ENCODE assay signal across 8 cellular contexts in genomic region chr18:74652392-74652988, GRCh38. TPM values are rescaled to one million over a fixed set of nuclear protein-coding genes. Genes with fewer than 3 reads are reported as not detected.
DNase-seq lines count a peak whose midpoint lies in the region; ATAC-seq, FAIRE-seq and TF ChIP-seq lines count a peak whose summit lies in the region.

No MANE protein-coding gene starts in this region.

- H4K20me1 ChIP-seq in PC-9 (ENCODE audit: insufficient read depth) = peaks cover 3% of the 10 kb centered on the region; the same call in 1 of the 2 replicates

- no peak overlapping the region for H3K4me3 Mint-ChIP-seq in activated T-cell treated with anti-CD3 and anti-CD28 coated beads, Interleukin-2, amount 50 U/mL, for 24 hours

- no peaks in the 10 kb centered on the region for H3K79me2 ChIP-seq in PC-9 (ENCODE audit: low read depth)

- intact Hi-C loops in PC-9 (cut with micrococcal nuclease; ENCODE audit: unreplicated experiment) = loop anchor here (5.0 to 10.0 kb wide), 5 partner anchors 245 to 1692 kb away; no protein-coding TSS in a partner anchor

- TF ChIP-seq CTCF in A549 (IDR thresholded peaks at IDR 0.05) = peak; percentile 48
- peak; percentile 48 for TF ChIP-seq CTCF in GM12873 (IDR thresholded peaks at IDR 0.05; ENCODE audit: insufficient read depth, low read depth, low read length, missing control alignments)
- TF ChIP-seq CTCF in PC-9 (conservative IDR thresholded peaks at IDR 0.05) = peak; percentile 89

- 26% methylated on average over 4 of the region's 4 CpGs for WGBS in A549 (ENCODE audit: missing lambda C conversion rate)

- H2AFZ ChIP-seq in PC-9 = no peak overlapping the region

- CTCF ChIA-PET in A549 (lab: Yijun Ruan, JAX) = interaction anchor here (0.5 to 3.1 kb wide), 7 partner anchors 10 to 535 kb away, joined by 3 to 12 read pairs (median 3); no protein-coding TSS in a partner anchor
- CTCF ChIA-PET in PC-9 (lab: Charles Lee) = interaction anchor here (0.5 kb wide), 1 partner anchor 125 kb away, joined by 3 read pairs; no protein-coding TSS in a partner anchor

- no peaks in the 10 kb centered on the region for H3K9me2 ChIP-seq in PC-9 (ENCODE audit: insufficient read depth)

- H3K4me2 ChIP-seq in A549 = no peak overlapping the region
- no peak overlapping the region for H3K4me2 ChIP-seq in PC-9

- no peaks in the 10 kb centered on the region for H3K27me3 ChIP-seq in PC-9 (ENCODE audit: insufficient read depth, low read depth)

- H3K9me3 ChIP-seq in A549 (no peaks in the 10 kb centered on the region), PC-9 (ENCODE audit: insufficient read depth, low read depth) (no peaks in the 10 kb centered on the region)

- TF ChIP-seq EP300 in A549 (IDR thresholded peaks at IDR 0.05) = no peak

- peak; percentile 66; a peak in 4 of 5 replicates for TF ChIP-seq RAD21 in A549 (conservative IDR thresholded peaks at IDR 0.05 in 1 of 2, IDR thresholded peaks at IDR 0.05 in 1 of 2)

- H3K27me3 Mint-ChIP-seq in activated T-cell treated with anti-CD3 and anti-CD28 coated beads, Interleukin-2, amount 50 U/mL, for 24 hours = no peaks in the 10 kb centered on the region

- TF ChIP-seq POLR2A in A549 (IDR thresholded peaks at IDR 0.05; ENCODE audit: low read length) = no peak
- no peak for TF ChIP-seq POLR2A in erythroblast (IDR thresholded peaks at IDR 0.05; ENCODE audit: low read length)

- H3K4me3 ChIP-seq in A549 (no peak overlapping the region), PC-9 (no peak overlapping the region)

- peaks cover 3% of the 10 kb centered on the region for H3K4me1 Mint-ChIP-seq in activated T-cell treated with anti-CD3 and anti-CD28 coated beads, Interleukin-2, amount 50 U/mL, for 24 hours (ENCODE audit: low read depth)

- H3K9me3 Mint-ChIP-seq in activated T-cell treated with anti-CD3 and anti-CD28 coated beads, Interleukin-2, amount 50 U/mL, for 24 hours = no peaks in the 10 kb centered on the region

- no TSS peak for BruUV-seq in PC-9 (replicated peaks; lab: Mats Ljungman, UMichigan)

- 0 out of 6 replicates have a peak, but pooled peaks of 1 of the 2 experiments have one; percentile 41 for ATAC-seq in A549

- in situ Hi-C loops in KBM-7 (cut with MboI; ENCODE audit: low pct_unique_long_range_greater_than_20kb, low sequenced_read_pairs) = no loop called here

- H3K27ac Mint-ChIP-seq in activated T-cell treated with anti-CD3 and anti-CD28 coated beads, Interleukin-2, amount 50 U/mL, for 24 hours = no peak overlapping the region

- H3F3A ChIP-seq in PC-9 (ENCODE audit: insufficient read depth, low read depth) = no peaks in the 10 kb centered on the region; the same call in 1 of the 2 replicates

- no peak overlapping the region for H3K27ac ChIP-seq in A549
- no peak overlapping the region for H3K27ac ChIP-seq in PC-9

- DNase-seq in A549 (ENCODE audit: low read depth in 1 of 2, low spot score in 1 of 2) (peak; percentile 19 to 22), KBM-7 (peak; percentile 59), PC-9 (no peak), erythroblast (lab: John Stamatoyannopoulos, UW) (peak; percentile 51 to 63), pons (ENCODE audit: low spot score) (peak; percentile 59), D341Med (ENCODE audit: low spot score) (no peak)
- DNase-seq in activated T-cell treated with anti-CD3 and anti-CD28 coated beads, Interleukin-2, amount 50 U/mL, for 24 hours = no peak

- peaks cover 10% of the 10 kb centered on the region for H3K36me3 Mint-ChIP-seq in activated T-cell treated with anti-CD3 and anti-CD28 coated beads, Interleukin-2, amount 50 U/mL, for 24 hours (ENCODE audit: low read depth)

- POLR2A ChIA-PET in A549 (lab: Yijun Ruan, JAX) (no interaction called here), PC-9 (lab: Charles Lee; ENCODE audit: unreplicated experiment) (no interaction called here)

- no peaks in the 10 kb centered on the region for H3K36me3 ChIP-seq in PC-9 (ENCODE audit: low read depth)

- H3K4me1 ChIP-seq in A549 = no peaks in the 10 kb centered on the region
- H3K4me1 ChIP-seq in PC-9 (replicated peaks; ENCODE audit: insufficient read depth) = no peaks in the 10 kb centered on the region

- no peak for FAIRE-seq in A549 (lab: Jason Lieb, UNC)

TF ChIP-seq in A549, 52 proteins besides CTCF, POLR2A, EP300 and RAD21:
- TF ChIP-seq SMC3 (IDR thresholded peaks at IDR 0.05) (peak; percentile 49; the same call in 2 of the 3 replicates), CBX2 (IDR thresholded peaks at IDR 0.05; ENCODE audit: borderline replicate concordance, low read depth) (no peak)
TF ChIP-seq in A549: peak in this region for 1.

RNA-seq across cellular contexts. Expression of gene ZNF407, which starts 54.8 kb away (rescaled TPM):
- polyA plus RNA-seq in A549 (2011; rRNA removed) = 3.0 and 3.3 TPM in 2 replicates
- polyA plus RNA-seq in A549 (2012; cell fraction: cytosol; rRNA removed) = 1.2 TPM in 2 replicates
- polyA plus RNA-seq in A549 (2012; cell fraction: nucleus; rRNA removed) = 4.3 and 4.6 TPM in 2 replicates
- 2.4 to 2.8 TPM (median 2.5 TPM) in 3 replicates for polyA plus RNA-seq in A549 (2017; fragmentation: RNase III; extraction: RNeasy Plus Mini Kit Qiagen cat#74134 plus additional on column Dnase treatment)
- 20.7 and 25.7 TPM in 2 replicates for polyA minus RNA-seq in A549 (2011; rRNA and poly(A)+ RNA removed)
- 8.7 and 13.4 TPM in 2 replicates for total RNA-seq in PC-9 (2021)

Comparison
In these comparisons a context has a peak if more than half of its experiments do, and no peak if none do; other contexts are left out.
1. DNase-seq: peak in A549 (2 of 2), KBM-7 (single experiment), erythroblast (2 of 2) and pons (single experiment); none in PC-9 (0 of 2), activated T-cell treated with anti-CD3 and anti-CD28 coated beads, Interleukin-2, amount 50 U/mL, for 24 hours (single experiment) and D341Med (single experiment).
2. Peak in every context shown above with its lines, with median percentiles within 50 percentile points of each other: CTCF ChIP-seq.